Comparison of ENCODE assay signal across 26 cellular contexts in genomic region chr17:6779411-6779810, GRCh38. TPM values are rescaled to one million over a fixed set of nuclear protein-coding genes. Genes with fewer than 3 reads are reported as not detected.
"Had no signal": no experiment of that assay in that cellular context is flagged by ENCODE, and none has a peak within 500 bp of the region (broad histone marks: within the 10 kb centered on the region; RNA-seq: fewer than 3 reads in every experiment).

No MANE protein-coding gene starts in this region.

- H3K36me3 ChIP-seq: gastroesophageal sphincter, ovary, right atrium auricular region, suprapubic skin, thyroid gland had no signal

- ATAC-seq: esophagus mucosa; gastroesophageal sphincter; left colon; mucosa of descending colon; naive thymus-derived CD8-positive, alpha-beta T cell; stimulated activated effector memory CD8-positive, alpha-beta T cell treated with anti-CD3 and anti-CD28 coated beads, Interleukin-12 subunit alpha, Interleukin-12 subunit beta, amount 100 ng/mL, for 72 hours; stimulated activated naive CD8-positive, alpha-beta T cell treated with anti-CD3 and anti-CD28 coated beads, Interleukin-15, Interleukin-2, amounts not matched to agents 100 U/mL and 50 U/mL, for 24 hours had no signal

- H3K4me3 ChIP-seq: coronary artery, gastroesophageal sphincter, mucosa of descending colon, ovary, right atrium auricular region, smooth muscle cell, suprapubic skin, thyroid gland had no signal

- FAIRE-seq: endothelial cell of umbilical vein, kidney, urothelium cell line had no signal

- H3K27ac ChIP-seq: coronary artery, gastroesophageal sphincter, ovary, right atrium auricular region, suprapubic skin, thyroid gland had no signal

- H3K9me3 ChIP-seq: ovary, thyroid gland had no signal

- DNase-seq: effector CD4-positive, alpha-beta T cell; endodermal cell; kidney; left colon; mucosa of descending colon; naive thymus-derived CD8-positive, alpha-beta T cell; ovary; stimulated activated CD4-positive, alpha-beta T cell treated with anti-CD3 and anti-CD28 coated beads, Interleukin-4, amount 100 ng/mL, for 1 hour; stimulated activated CD8-positive, alpha-beta memory T cell treated with anti-CD3 and anti-CD28 coated beads, Interleukin-4, amount 100 ng/mL, for 48 hours; stimulated activated naive CD8-positive, alpha-beta T cell treated with anti-CD3 and anti-CD28 coated beads, Interleukin-15, Interleukin-2, amounts not matched to agents 100 U/mL and 50 U/mL, for 24 hours; thyroid gland had no signal

- H3K4me2 ChIP-seq: smooth muscle cell had no signal

- H3K27me3 ChIP-seq: ovary, right atrium auricular region, suprapubic skin, thyroid gland had no signal

RNA-seq across cellular contexts. Expression of gene FBXO39, which starts 3.4 kb away (rescaled TPM):
- total RNA-seq: chondrocyte, kidney, neural crest cell, right atrium auricular region, smooth muscle cell had no signal
- polyA plus RNA-seq: smooth muscle cell had no signal

RNA-seq across cellular contexts. Expression of gene XAF1, which starts 23.6 kb away (rescaled TPM):
- total RNA-seq: neural crest cell had no signal

RNA-seq across cellular contexts. Expression of gene TEKT1, which starts 52.1 kb away (rescaled TPM):
- total RNA-seq: chondrocyte; dermis microvascular lymphatic vessel endothelial cell; endodermal cell; endothelial cell of umbilical vein; esophagus mucosa; fibroblast of villous mesenchyme; left colon; lower leg skin; mucosa of descending colon; naive thymus-derived CD8-positive, alpha-beta T cell; neural crest cell; posterior vena cava; right atrium auricular region; smooth muscle cell; suprapubic skin; thyroid gland had no signal
- polyA plus RNA-seq: endothelial cell of umbilical vein; naive thymus-derived CD8-positive, alpha-beta T cell; smooth muscle cell had no signal
